In genomic region chr18:31491586-31491985, GRCh38 we compare ENCODE assay signal across 15 cellular contexts. TPM values are rescaled to one million over a fixed set of nuclear protein-coding genes. Genes with fewer than 3 reads are reported as not detected.
A peak's percentile ranks its signal among the peaks of the same experiment; 100 is the strongest.
DNase-seq lines count a peak whose midpoint lies in the region; TF ChIP-seq lines count a peak whose summit lies in the region.
"Had no signal": no experiment of that assay in that cellular context is flagged by ENCODE, and none has a peak within 500 bp of the region (broad histone marks: within the 10 kb centered on the region; RNA-seq: fewer than 3 reads in every experiment).

No MANE protein-coding gene starts in this region.

- H3K9ac ChIP-seq in Karpas-422 (ENCODE audit: low read length) (no peak overlapping the region), mammary epithelial cell (ENCODE audit: insufficient read depth, low read length) (no peak overlapping the region)

- no peak for TF ChIP-seq POLR2A in adrenal gland (IDR thresholded peaks at IDR 0.05)

- dilution Hi-C loops in mammary epithelial cell (cut with HindIII; ENCODE audit: low sequenced_read_pairs) = no loop called here

- peak overlapping the region; percentile 22 for H3K27ac Mint-ChIP-seq in type B pancreatic cell

- H3K4me1 Mint-ChIP-seq in type B pancreatic cell (ENCODE audit: unreplicated experiment) = peaks cover 5% of the 10 kb centered on the region
- H3K4me1 Mint-ChIP-seq: CD4-positive, alpha-beta memory T cell had no signal

- H3K27ac ChIP-seq in Karpas-422 (ENCODE audit: low read length) = no peak overlapping the region
- H3K27ac ChIP-seq in mammary epithelial cell (ENCODE audit: insufficient read depth, low read depth, low read length) = peak overlapping the region; percentile 92
- peak overlapping the region; percentile 63 for H3K27ac ChIP-seq in hepatocyte
- H3K27ac ChIP-seq in adrenal gland = no peak overlapping the region
- H3K27ac ChIP-seq: A549, C4-2B, HL-60 had no signal

- H3K27me3 Mint-ChIP-seq in type B pancreatic cell = no peaks in the 10 kb centered on the region

- H3K4me3 Mint-ChIP-seq in type B pancreatic cell = no peak overlapping the region
- H3K4me3 Mint-ChIP-seq: CD4-positive, alpha-beta memory T cell had no signal

- in situ Hi-C loops in mammary epithelial cell (cut with MboI; ENCODE audit: low sequenced_read_pairs in 2 of 2) = no loop called here

- no peak for DNase-seq in Karpas-422
- no peak for DNase-seq in mammary epithelial cell
- DNase-seq in hepatocyte (ENCODE audit: low spot score) = no peak
- no peak for DNase-seq in type B pancreatic cell (ENCODE audit: extremely low spot score, unreplicated experiment)
- DNase-seq in adrenal gland = no peak
- DNase-seq in superior temporal gyrus (ENCODE audit: extremely low spot score) = no peak
- no peak for DNase-seq in DMS153 treated with DMSO at 0.1 percent for 48 hours (lab: John Stamatoyannopoulos, UW; ENCODE audit: unreplicated experiment)
- DNase-seq: BE2C; Caco-2; CD4-positive, alpha-beta memory T cell had no signal

- no peaks in the 10 kb centered on the region for H3K36me3 ChIP-seq in Karpas-422 (ENCODE audit: insufficient read depth, low read length)
- H3K36me3 ChIP-seq in mammary epithelial cell (ENCODE audit: insufficient read depth, low read length) = no peaks in the 10 kb centered on the region
- H3K36me3 ChIP-seq in hepatocyte (replicated peaks; ENCODE audit: insufficient read depth, low read depth) = no peaks in the 10 kb centered on the region
- no peaks in the 10 kb centered on the region for H3K36me3 ChIP-seq in adrenal gland (replicated peaks in 1 of 2)
- H3K36me3 ChIP-seq: BE2C had no signal

- H3K9me3 ChIP-seq in Karpas-422 (ENCODE audit: low read length) = no peaks in the 10 kb centered on the region
- H3K9me3 ChIP-seq in mammary epithelial cell (replicated peaks; ENCODE audit: insufficient read depth, low read length) = no peaks in the 10 kb centered on the region
- H3K9me3 ChIP-seq in hepatocyte (ENCODE audit: low read depth) = no peaks in the 10 kb centered on the region
- no peaks in the 10 kb centered on the region for H3K9me3 ChIP-seq in adrenal gland (replicated peaks in 1 of 3)
- H3K9me3 ChIP-seq: A549, BE2C, Caco-2 had no signal

- CTCF ChIA-PET in mammary epithelial cell (lab: Charles Lee; ENCODE audit: low non-redundant PET) = no interaction called here

- peaks cover 6% of the 10 kb centered on the region for H3K9me3 Mint-ChIP-seq in type B pancreatic cell

- TF ChIP-seq CTCF in mammary epithelial cell (conservative IDR thresholded peaks at IDR 0.05 in 1 of 2, IDR thresholded peaks at IDR 0.05 in 1 of 2; ENCODE audit: extremely low read depth in 1 of 2, insufficient read depth in 1 of 2, low read depth in 1 of 2, low read length in 2 of 2) (no peak), hepatocyte (IDR thresholded peaks at IDR 0.05; ENCODE audit: poor library complexity) (no peak), type B pancreatic cell (conservative IDR thresholded peaks at IDR 0.05) (no peak), adrenal gland (IDR thresholded peaks at IDR 0.05) (no peak)

- H3K79me2 ChIP-seq in Karpas-422 (ENCODE audit: low read length) (no peaks in the 10 kb centered on the region), mammary epithelial cell (ENCODE audit: insufficient read depth, low read length) (no peaks in the 10 kb centered on the region), hepatocyte (no peaks in the 10 kb centered on the region)

- H3K36me3 Mint-ChIP-seq in type B pancreatic cell = no peaks in the 10 kb centered on the region
- H3K36me3 Mint-ChIP-seq: CD4-positive, alpha-beta memory T cell had no signal

- peaks cover 26% of the 10 kb centered on the region for H3K4me1 ChIP-seq in Karpas-422 (ENCODE audit: low read length)
- H3K4me1 ChIP-seq in mammary epithelial cell (ENCODE audit: insufficient read depth, low read length) = peaks cover 42% of the 10 kb centered on the region
- H3K4me1 ChIP-seq in hepatocyte (ENCODE audit: insufficient read depth) = peaks cover 2% of the 10 kb centered on the region
- no peaks in the 10 kb centered on the region for H3K4me1 ChIP-seq in adrenal gland (replicated peaks in 1 of 2)
- H3K4me1 ChIP-seq: BE2C had no signal

- H3K4me3 ChIP-seq in Karpas-422 (ENCODE audit: low read length) = no peak overlapping the region
- H3K4me3 ChIP-seq in mammary epithelial cell (replicated peaks in 1 of 3; ENCODE audit: insufficient read depth in 1 of 3, low read depth in 2 of 3, low read length in 3 of 3) = no peak overlapping the region
- H3K4me3 ChIP-seq in hepatocyte = no peak overlapping the region
- no peak overlapping the region for H3K4me3 ChIP-seq in adrenal gland
- H3K4me3 ChIP-seq: A549 had no signal

- BruUV-seq in mammary epithelial cell (replicated peaks; lab: Mats Ljungman, UMichigan) = no TSS peak

- intact Hi-C loops in mammary epithelial cell (cut with micrococcal nuclease) (loop anchor here (2.0 kb wide), 1 partner anchor 15 kb away; no protein-coding TSS in a partner anchor), adrenal gland (cut with DNase I) (no loop called here)

- H3K27me3 ChIP-seq in Karpas-422 (ENCODE audit: low read length) = no peaks in the 10 kb centered on the region
- H3K27me3 ChIP-seq in mammary epithelial cell (ENCODE audit: insufficient read depth, low read length) = no peaks in the 10 kb centered on the region
- H3K27me3 ChIP-seq in hepatocyte = no peaks in the 10 kb centered on the region
- peaks cover 5% of the 10 kb centered on the region for H3K27me3 ChIP-seq in adrenal gland
- H3K27me3 ChIP-seq: BE2C had no signal

- H3K9me2 ChIP-seq in Karpas-422 (replicated peaks; ENCODE audit: insufficient read depth, low read length) (no peaks in the 10 kb centered on the region), hepatocyte (replicated peaks; ENCODE audit: insufficient read depth) (no peaks in the 10 kb centered on the region)

- H4K20me1 ChIP-seq in Karpas-422 (ENCODE audit: insufficient read depth, low read depth, low read length) (no peaks in the 10 kb centered on the region), mammary epithelial cell (ENCODE audit: insufficient read depth, low read length) (no peaks in the 10 kb centered on the region), hepatocyte (ENCODE audit: insufficient read depth, poor library complexity, severe bottlenecking) (no peaks in the 10 kb centered on the region)

- H3K4me2 ChIP-seq in Karpas-422 (ENCODE audit: low read depth, low read length, poor library complexity, severe bottlenecking) (no peak overlapping the region), mammary epithelial cell (ENCODE audit: insufficient read depth, low read depth, low read length) (no peak overlapping the region), hepatocyte (no peak overlapping the region)

- H2AFZ ChIP-seq in Karpas-422 (ENCODE audit: low read length) = peak overlapping the region; percentile 42; the same call in 1 of the 2 replicates
- H2AFZ ChIP-seq in mammary epithelial cell (ENCODE audit: low read depth, low read length) = no peak overlapping the region
- H2AFZ ChIP-seq in hepatocyte = no peak overlapping the region

RNA-seq across cellular contexts. Expression of gene DSG2, which starts 6.4 kb away (rescaled TPM):
- total RNA-seq in Karpas-422 (2014; rRNA removed; shearing (Covaris generic); ENCODE audit: low replicate concordance) = not detected in 2 replicates
- 100 to 1,000 TPM; 110 to 150 TPM for total RNA-seq in mammary epithelial cell
- 107 TPM for polyA plus RNA-seq in mammary epithelial cell
- polyA minus RNA-seq in mammary epithelial cell = 125 TPM
- 98.1 and 105 TPM in 2 replicates for total RNA-seq in hepatocyte
- polyA plus RNA-seq in hepatocyte = 67.7 and 68.1 TPM in 2 replicates
- total RNA-seq in type B pancreatic cell (ENCODE audit: low replicate concordance) = 117 and 272 TPM in 2 replicates
- total RNA-seq in adrenal gland = 1 to 10 TPM in 6 of 8 donors, under 1 TPM in 2; 0.56 to 6.8 (median 2.2) TPM
- polyA plus RNA-seq in adrenal gland = 1 to 10 TPM in 1 of 3 donors, under 1 TPM in 2; 0.32 to 2.3 (median 0.74) TPM
- total RNA-seq: CD4-positive, alpha-beta memory T cell had no signal
- polyA plus RNA-seq: CD4-positive, alpha-beta memory T cell had no signal

RNA-seq across cellular contexts. Expression of gene DSG3, which starts 44.0 kb away (rescaled TPM):
- total RNA-seq in Karpas-422 (2014; rRNA removed; shearing (Covaris generic); ENCODE audit: low replicate concordance) = not detected in 2 replicates
- total RNA-seq in mammary epithelial cell (100 to 1,000 TPM; 183 to 383 TPM), hepatocyte (0.36 and 0.43 TPM in 2 replicates), type B pancreatic cell (ENCODE audit: low replicate concordance) (1.1 and 4.5 TPM in 2 replicates), adrenal gland (under 1 TPM in 1 of 8 donors, not detected in 7; 0.04 TPM)
- polyA plus RNA-seq in mammary epithelial cell (130 TPM), hepatocyte (0.72 TPM in 1 of 2 replicates, not detected in the other), adrenal gland (under 1 TPM in 2 of 3 donors, not detected in 1; 0.08 to 0.17 TPM)
- polyA minus RNA-seq in mammary epithelial cell = 139 TPM
- total RNA-seq: CD4-positive, alpha-beta memory T cell; Daoy had no signal
- polyA plus RNA-seq: AG04450 had no signal

Comparison
In these comparisons a context has a peak if more than half of its experiments do, and no peak if none do; other contexts are left out.
1. H3K27ac ChIP-seq: peak in mammary epithelial cell (single experiment) and hepatocyte (single experiment); none in Karpas-422 (single experiment) and adrenal gland (0 of 5).
2. RNA of gene DSG2, which starts 6.4 kb away (total RNA-seq): 110 to 150 TPM in mammary epithelial cell, 117 to 272 TPM in type B pancreatic cell and 98.1 to 105 TPM in hepatocyte; 0.56 to 6.8 TPM in adrenal gland and not detected in Karpas-422; every median in the first group is over 10 times any median in the second.
3. RNA of gene DSG3, which starts 44.0 kb away (total RNA-seq): 183 to 383 TPM in mammary epithelial cell; 1.1 to 4.5 TPM in type B pancreatic cell, 0.36 to 0.43 TPM in hepatocyte, not detected in Karpas-422 and 0.04 TPM in adrenal gland; every median in the first group is over 10 times any median in the second.